In the genomic region with DNA sequence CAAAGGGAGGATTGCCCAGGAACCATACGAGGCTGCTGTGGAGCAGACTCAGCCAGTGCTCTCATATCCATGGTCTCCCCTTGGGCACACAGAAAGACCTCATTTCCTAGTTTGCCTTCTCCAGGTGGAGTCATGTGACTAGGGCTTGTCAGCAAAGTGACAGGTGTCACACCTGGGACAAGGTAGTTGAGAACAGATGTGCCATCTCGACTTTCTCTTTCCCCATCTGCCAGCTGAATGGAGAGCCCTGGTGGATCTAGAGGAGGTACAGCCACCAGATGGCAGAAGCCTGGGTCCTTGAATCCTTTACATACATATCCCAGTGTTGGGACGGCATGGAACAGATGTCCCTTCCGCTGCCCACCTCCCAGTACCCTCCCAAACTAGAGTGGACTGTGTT, we compare ENCODE assay signal across 20 cellular contexts. TPM values are rescaled to one million over a fixed set of nuclear protein-coding genes. Genes with fewer than 3 reads are reported as not detected.
DNase-seq lines count a peak whose midpoint lies in the region; ATAC-seq, FAIRE-seq and TF ChIP-seq lines count a peak whose summit lies in the region.
"Had no signal": no experiment of that assay in that cellular context is flagged by ENCODE, and none has a peak within 500 bp of the region (broad histone marks: within the 10 kb centered on the region; RNA-seq: fewer than 3 reads in every experiment).

No MANE protein-coding gene starts in this region.

- H3K4me3 Mint-ChIP-seq in activated T-helper 17 cell treated with anti-CD3 and anti-CD28 coated beads, Interleukin-2, amount 50 U/mL, for 72 hours = no peak overlapping the region
- H3K4me3 Mint-ChIP-seq: activated CD8-positive, alpha-beta memory T cell treated with anti-CD3 and anti-CD28 coated beads, Interleukin-2, amount 10 ng/mL, durations not matched to agents 7 days and 5 days; CD8-positive, alpha-beta memory T cell; natural killer cell treated with Interleukin-12 subunit alpha and Interleukin-12 subunit beta and Interleukin-15 and Interleukin-18, amount 100 ng/mL, for 72 hours; stimulated activated naive CD8-positive, alpha-beta T cell treated with anti-CD3 and anti-CD28 coated beads, Interleukin-15, amount 100 ng/mL, for 72 hours had no signal

- peaks cover 3% of the 10 kb centered on the region for H3K79me2 ChIP-seq in hepatocyte

- WGBS in A549 (ENCODE audit: missing lambda C conversion rate) = 74% methylated on average over 4 of the region's 4 CpGs
- 91% methylated on average over 4 of the region's 4 CpGs for WGBS in hepatocyte (ENCODE audit: low lambda C conversion rate, missing lambda C conversion rate)

- no peak for TF ChIP-seq POLR2A in A549 (IDR thresholded peaks at IDR 0.05; ENCODE audit: low read length)

- H3K36me3 ChIP-seq in H7 (replicated peaks; ENCODE audit: control insufficient read depth, insufficient read depth, low read length) (peaks cover 8% of the 10 kb centered on the region), hepatocyte (replicated peaks; ENCODE audit: insufficient read depth, low read depth) (no peaks in the 10 kb centered on the region)

- CTCF ChIA-PET in A549 (lab: Yijun Ruan, JAX) = interaction anchor here (2.2 to 3.0 kb wide), 3 partner anchors 8 to 20 kb away, joined by 5 to 10 read pairs (median 8); a partner anchor contains a TSS
- CTCF ChIA-PET in RWPE1 (lab: Yijun Ruan, JAX) = interaction anchor here (0.6 to 2.2 kb wide), 2 partner anchors 52 to 111 kb away, joined by 3 to 9 read pairs; no protein-coding TSS in a partner anchor

- TF ChIP-seq EP300 in A549 (IDR thresholded peaks at IDR 0.05) = no peak

- no peak for DNase-seq in A549 (ENCODE audit: low read depth in 1 of 2, low spot score in 1 of 2)
- peak; percentile 25 for DNase-seq in H7
- no peak for DNase-seq in RWPE1 (ENCODE audit: low spot score)
- no peak for DNase-seq in hepatocyte (ENCODE audit: low spot score)
- DNase-seq in pons (ENCODE audit: low spot score) = no peak
- DNase-seq in SW480 (ENCODE audit: low spot score) = no peak
- DNase-seq: activated CD8-positive, alpha-beta memory T cell treated with anti-CD3 and anti-CD28 coated beads, Interleukin-2, amount 10 ng/mL, durations not matched to agents 7 days and 5 days; activated effector memory CD4-positive, alpha-beta T cell treated with anti-CD3 and anti-CD28 coated beads, Interleukin-2, amount 50 U/mL, for 16 hours; amniotic stem cell; CD8-positive, alpha-beta memory T cell; MM.1S; NCI-H1930; SHP77; stimulated activated naive CD8-positive, alpha-beta T cell treated with anti-CD3 and anti-CD28 coated beads, Interleukin-15, amount 100 ng/mL, for 72 hours had no signal

- H3K9me3 Mint-ChIP-seq in activated T-helper 17 cell treated with anti-CD3 and anti-CD28 coated beads, Interleukin-2, amount 50 U/mL, for 72 hours = no peaks in the 10 kb centered on the region
- H3K9me3 Mint-ChIP-seq: CD8-positive, alpha-beta memory T cell; natural killer cell treated with Interleukin-12 subunit alpha and Interleukin-12 subunit beta and Interleukin-15 and Interleukin-18, amount 100 ng/mL, for 72 hours; stimulated activated naive CD8-positive, alpha-beta T cell treated with anti-CD3 and anti-CD28 coated beads, Interleukin-15, amount 100 ng/mL, for 72 hours had no signal

- TF ChIP-seq CTCF in A549 (IDR thresholded peaks at IDR 0.05) (0 out of 3 replicates have a peak, but pooled peaks have one; percentile 8), RWPE1 (conservative IDR thresholded peaks at IDR 0.05; ENCODE audit: low read depth) (no peak), hepatocyte (IDR thresholded peaks at IDR 0.05; ENCODE audit: poor library complexity) (peak; percentile 4)

- H3K9me2 ChIP-seq in hepatocyte (replicated peaks; ENCODE audit: insufficient read depth) = no peaks in the 10 kb centered on the region

- no peak overlapping the region for H3K4me3 ChIP-seq in A549
- no peak overlapping the region for H3K4me3 ChIP-seq in H7 (ENCODE audit: insufficient read depth, low read depth, low read length)
- no peak overlapping the region for H3K4me3 ChIP-seq in hepatocyte
- H3K4me3 ChIP-seq: vagina had no signal

- no peak for FAIRE-seq in A549 (lab: Jason Lieb, UNC)
- FAIRE-seq: HTR-8/SVneo had no signal

- no peak overlapping the region for H2AFZ ChIP-seq in hepatocyte

- peaks cover 25% of the 10 kb centered on the region for H3K27me3 Mint-ChIP-seq in activated T-helper 17 cell treated with anti-CD3 and anti-CD28 coated beads, Interleukin-2, amount 50 U/mL, for 72 hours

- TF ChIP-seq RAD21 in A549 (conservative IDR thresholded peaks at IDR 0.05 in 1 of 2, IDR thresholded peaks at IDR 0.05 in 1 of 2) = no peak

- no peaks in the 10 kb centered on the region for H3K4me1 Mint-ChIP-seq in activated T-helper 17 cell treated with anti-CD3 and anti-CD28 coated beads, Interleukin-2, amount 50 U/mL, for 72 hours
- H3K4me1 Mint-ChIP-seq: activated CD8-positive, alpha-beta memory T cell treated with anti-CD3 and anti-CD28 coated beads, Interleukin-2, amount 10 ng/mL, durations not matched to agents 7 days and 5 days; CD8-positive, alpha-beta memory T cell; stimulated activated naive CD8-positive, alpha-beta T cell treated with anti-CD3 and anti-CD28 coated beads, Interleukin-15, amount 100 ng/mL, for 72 hours had no signal

- ATAC-seq in A549 (peak in 1 of 2 experiments; percentile 52; a peak in 3 of 6 replicates), GM18867 (IDR thresholded peaks at IDR 0.05; ENCODE audit: unreplicated experiment) (no peak)
- ATAC-seq in activated T-helper 17 cell treated with anti-CD3 and anti-CD28 coated beads, Interleukin-2, amount 50 U/mL, for 72 hours (replicated peaks) = no peak
- ATAC-seq: activated CD8-positive, alpha-beta memory T cell treated with anti-CD3 and anti-CD28 coated beads, Interleukin-2, amount 10 ng/mL, durations not matched to agents 7 days and 5 days; stimulated activated naive CD8-positive, alpha-beta T cell treated with anti-CD3 and anti-CD28 coated beads, Interleukin-15, amount 100 ng/mL, for 72 hours had no signal

- H3K4me2 ChIP-seq in A549 (no peak overlapping the region), hepatocyte (no peak overlapping the region)

- H3K27me3 ChIP-seq in H7 (ENCODE audit: control insufficient read depth, insufficient read depth, low read length) (no peaks in the 10 kb centered on the region), hepatocyte (no peaks in the 10 kb centered on the region)
- H3K27me3 ChIP-seq: vagina had no signal

- H3K9me3 ChIP-seq in A549 (no peaks in the 10 kb centered on the region), hepatocyte (ENCODE audit: low read depth) (no peaks in the 10 kb centered on the region)
- H3K9me3 ChIP-seq: vagina had no signal

- H3K4me1 ChIP-seq in A549 (peaks cover 5% of the 10 kb centered on the region; the same call in 1 of the 3 replicates), hepatocyte (ENCODE audit: insufficient read depth) (peaks cover 14% of the 10 kb centered on the region)

- H3K36me3 Mint-ChIP-seq in activated T-helper 17 cell treated with anti-CD3 and anti-CD28 coated beads, Interleukin-2, amount 50 U/mL, for 72 hours (ENCODE audit: low read depth) = no peaks in the 10 kb centered on the region
- H3K36me3 Mint-ChIP-seq: activated CD8-positive, alpha-beta memory T cell treated with anti-CD3 and anti-CD28 coated beads, Interleukin-2, amount 10 ng/mL, durations not matched to agents 7 days and 5 days; CD8-positive, alpha-beta memory T cell; natural killer cell treated with Interleukin-12 subunit alpha and Interleukin-12 subunit beta and Interleukin-15 and Interleukin-18, amount 100 ng/mL, for 72 hours had no signal

- H4K20me1 ChIP-seq in hepatocyte (ENCODE audit: insufficient read depth, poor library complexity, severe bottlenecking) = no peaks in the 10 kb centered on the region

- POLR2A ChIA-PET in A549 (lab: Yijun Ruan, JAX) (no interaction called here), RWPE1 (lab: Yijun Ruan, JAX; ENCODE audit: low non-redundant PET) (no interaction called here)

- H3K27ac ChIP-seq in A549 (no peak overlapping the region), RWPE1 (peak overlapping the region; percentile 57), hepatocyte (no peak overlapping the region)

- no peak overlapping the region for H3K27ac Mint-ChIP-seq in activated T-helper 17 cell treated with anti-CD3 and anti-CD28 coated beads, Interleukin-2, amount 50 U/mL, for 72 hours
- H3K27ac Mint-ChIP-seq: activated CD8-positive, alpha-beta memory T cell treated with anti-CD3 and anti-CD28 coated beads, Interleukin-2, amount 10 ng/mL, durations not matched to agents 7 days and 5 days; CD8-positive, alpha-beta memory T cell; natural killer cell treated with Interleukin-12 subunit alpha and Interleukin-12 subunit beta and Interleukin-15 and Interleukin-18, amount 100 ng/mL, for 72 hours; stimulated activated naive CD8-positive, alpha-beta T cell treated with anti-CD3 and anti-CD28 coated beads, Interleukin-15, amount 100 ng/mL, for 72 hours had no signal

TF ChIP-seq in A549, 52 proteins besides CTCF, POLR2A, EP300 and RAD21 (continues in another document):
- no peak for TF ChIP-seq FOXS1 (CRISPR knock-in tag; IDR thresholded peaks at IDR 0.05)
- TF ChIP-seq JUN (IDR thresholded peaks at IDR 0.05) = no peak

RNA-seq across cellular contexts. Expression of a gene that starts 42.9 kb away (rescaled TPM):
- polyA plus RNA-seq in A549 (2011; rRNA removed) (0.07 TPM in 1 of 2 replicates, not detected in the other), A549 (2017; fragmentation: RNase III; extraction: RNeasy Plus Mini Kit Qiagen cat#74134 plus additional on column Dnase treatment) (not detected in 3 replicates), hepatocyte (44.0 and 71.6 TPM in 2 replicates)
- polyA plus RNA-seq in A549 (2012; cell fraction: cytosol; rRNA removed) = 0.03 TPM in 1 of 2 replicates, not detected in the other
- polyA plus RNA-seq in A549 (2012; cell fraction: nucleus; rRNA removed) = not detected in 2 replicates
- polyA minus RNA-seq in A549 (2011; rRNA and poly(A)+ RNA removed) = not detected in 2 replicates
- total RNA-seq in H7 (2014; rRNA removed; shearing (Covaris generic)) = not detected in 2 replicates
- 236 and 264 TPM in 2 replicates for total RNA-seq in hepatocyte
- total RNA-seq in activated T-helper 17 cell treated with anti-CD3 and anti-CD28 coated beads, Interleukin-2, amount 50 U/mL, for 72 hours = not detected
- total RNA-seq: activated CD8-positive, alpha-beta memory T cell treated with anti-CD3 and anti-CD28 coated beads, Interleukin-2, amount 10 ng/mL, durations not matched to agents 7 days and 5 days; CD8-positive, alpha-beta memory T cell; natural killer cell treated with Interleukin-12 subunit alpha and Interleukin-12 subunit beta and Interleukin-15 and Interleukin-18, amount 100 ng/mL, for 72 hours; vagina had no signal
- polyA plus RNA-seq: AG04450; CD8-positive, alpha-beta memory T cell had no signal

RNA-seq across cellular contexts. Expression of a gene that starts 55.2 kb away (rescaled TPM):
- 54.4 and 56.9 TPM in 2 replicates for polyA plus RNA-seq in A549 (2011; rRNA removed)
- 8.3 and 9.2 TPM in 2 replicates for polyA plus RNA-seq in A549 (2012; cell fraction: cytosol; rRNA removed)
- 6.2 and 10.1 TPM in 2 replicates for polyA plus RNA-seq in A549 (2012; cell fraction: nucleus; rRNA removed)
- polyA plus RNA-seq in A549 (2017; fragmentation: RNase III; extraction: RNeasy Plus Mini Kit Qiagen cat#74134 plus additional on column Dnase treatment) = 31.8 to 32.4 TPM (median 32.3 TPM) in 3 replicates
- 40.4 and 42.9 TPM in 2 replicates for polyA minus RNA-seq in A549 (2011; rRNA and poly(A)+ RNA removed)
- 21.8 and 24.9 TPM in 2 replicates for total RNA-seq in H7 (2014; rRNA removed; shearing (Covaris generic))
- total RNA-seq in hepatocyte = 20.1 and 21.7 TPM in 2 replicates
- polyA plus RNA-seq in hepatocyte = 19.0 and 20.2 TPM in 2 replicates
- 10 to 100 TPM; 46.2 to 49.4 TPM for total RNA-seq in activated T-helper 17 cell treated with anti-CD3 and anti-CD28 coated beads, Interleukin-2, amount 50 U/mL, for 72 hours

Comparison
In these comparisons a context has a peak if more than half of its experiments do, and no peak if none do; other contexts are left out.
1. RNA of a gene that starts 42.9 kb away (total RNA-seq): 236 to 264 TPM in hepatocyte; not detected in H7 and not detected in activated T-helper 17 cell treated with anti-CD3 and anti-CD28 coated beads, Interleukin-2, amount 50 U/mL, for 72 hours; every median in the first group is over 100 times any median in the second.